In genomic region chr2:27261926-27262298, GRCh38 we compare ENCODE assay signal across 10 cellular contexts. TPM values are rescaled to one million over a fixed set of nuclear protein-coding genes. Genes with fewer than 3 reads are reported as not detected.
DNase-seq lines count a peak whose midpoint lies in the region; ATAC-seq and TF ChIP-seq lines count a peak whose summit lies in the region.
"Had no signal": no experiment of that assay in that cellular context is flagged by ENCODE, and none has a peak within 500 bp of the region (broad histone marks: within the 10 kb centered on the region; RNA-seq: fewer than 3 reads in every experiment).

No MANE protein-coding gene starts in this region.

- POLR2A ChIA-PET in activated CD4-positive, alpha-beta memory T cell treated with anti-CD3 and anti-CD28 coated beads, Interleukin-2, amount 10 ng/mL, durations not matched to agents 7 days and 5 days (lab: Charles Lee), result interaction anchor here (0.9 kb wide), 1 partner anchor 13 kb away, joined by 4 read pairs; no protein-coding TSS in a partner anchor

- no peak for TF ChIP-seq POLR2A in suprapubic skin (IDR thresholded peaks at IDR 0.05)

- peaks cover 25% of the 10 kb centered on the region for H3K4me1 Mint-ChIP-seq in activated T-cell treated with anti-CD3 and anti-CD28 coated beads, Interleukin-2, amount 50 U/mL, for 24 hours (ENCODE audit: low read depth)
- peaks cover 34% of the 10 kb centered on the region for H3K4me1 Mint-ChIP-seq in activated CD4-positive, alpha-beta memory T cell treated with anti-CD3 and anti-CD28 coated beads, Interleukin-2, amount 10 ng/mL, durations not matched to agents 7 days and 5 days

- H3K27ac Mint-ChIP-seq in activated T-cell treated with anti-CD3 and anti-CD28 coated beads, Interleukin-2, amount 50 U/mL, for 24 hours, result no peak overlapping the region
- H3K27ac Mint-ChIP-seq in activated CD4-positive, alpha-beta memory T cell treated with anti-CD3 and anti-CD28 coated beads, Interleukin-2, amount 10 ng/mL, durations not matched to agents 7 days and 5 days, result no peak overlapping the region

- H3K27me3 ChIP-seq in iPS-15b (ENCODE audit: control insufficient read depth, insufficient read depth, low read length), result peaks cover 67% of the 10 kb centered on the region
- peaks cover 93% of the 10 kb centered on the region for H3K27me3 ChIP-seq in suprapubic skin

- no peak for DNase-seq in activated T-cell treated with anti-CD3 and anti-CD28 coated beads, Interleukin-2, amount 50 U/mL, for 24 hours
- no peak for DNase-seq in activated T-cell treated with anti-CD3 and anti-CD28 coated beads, Interleukin-2, amount 50 U/mL, for 48 hours
- DNase-seq in activated CD4-positive, alpha-beta memory T cell treated with anti-CD3 and anti-CD28 coated beads, Interleukin-2, amount 10 ng/mL, durations not matched to agents 7 days and 5 days, result no peak
- DNase-seq in suprapubic skin (ENCODE audit: low spot score in 2 of 2) (no peak), OCI-M2 (lab: John Stamatoyannopoulos, UW; ENCODE audit: unreplicated experiment) (no peak)
- DNase-seq in NK-92 treated with Interleukin-12 subunit alpha and Interleukin-12 subunit beta, amount 100 ng/mL, for 24 hours (lab: John Stamatoyannopoulos, UW), result no peak
- DNase-seq: NCI-H187 treated with DMSO at 0.1 percent for 48 hours had no signal

- CTCF ChIA-PET in activated CD4-positive, alpha-beta memory T cell treated with anti-CD3 and anti-CD28 coated beads, Interleukin-2, amount 10 ng/mL, durations not matched to agents 7 days and 5 days (lab: Charles Lee), result interaction anchor here (5.6 kb wide), 1 partner anchor 19 kb away, joined by 38 read pairs; the partner anchor contains the start of gene TRIM54

- H3K36me3 ChIP-seq in iPS-15b (ENCODE audit: control insufficient read depth, insufficient read depth, low read length) (no peaks in the 10 kb centered on the region), suprapubic skin (no peaks in the 10 kb centered on the region)
- H3K36me3 ChIP-seq: SJSA1 had no signal

- H3K4me3 ChIP-seq in iPS-15b (ENCODE audit: low read depth, low read length) (peak overlapping the region; percentile 72), suprapubic skin (peak overlapping the region; percentile 52)

- no peak for TF ChIP-seq EP300 in suprapubic skin (IDR thresholded peaks at IDR 0.05)

- no peak for ATAC-seq in HG02973 (IDR thresholded peaks at IDR 0.05; ENCODE audit: unreplicated experiment)

- no peaks in the 10 kb centered on the region for H3K9me3 Mint-ChIP-seq in activated T-cell treated with anti-CD3 and anti-CD28 coated beads, Interleukin-2, amount 50 U/mL, for 24 hours
- H3K9me3 Mint-ChIP-seq in activated CD4-positive, alpha-beta memory T cell treated with anti-CD3 and anti-CD28 coated beads, Interleukin-2, amount 10 ng/mL, durations not matched to agents 7 days and 5 days, result no peaks in the 10 kb centered on the region

- H3K36me3 Mint-ChIP-seq in activated T-cell treated with anti-CD3 and anti-CD28 coated beads, Interleukin-2, amount 50 U/mL, for 24 hours (ENCODE audit: low read depth), result no peaks in the 10 kb centered on the region
- H3K36me3 Mint-ChIP-seq in activated CD4-positive, alpha-beta memory T cell treated with anti-CD3 and anti-CD28 coated beads, Interleukin-2, amount 10 ng/mL, durations not matched to agents 7 days and 5 days (ENCODE audit: low read depth), result no peaks in the 10 kb centered on the region

- H3K27me3 Mint-ChIP-seq in activated T-cell treated with anti-CD3 and anti-CD28 coated beads, Interleukin-2, amount 50 U/mL, for 24 hours, result peaks cover 65% of the 10 kb centered on the region
- H3K27me3 Mint-ChIP-seq in activated CD4-positive, alpha-beta memory T cell treated with anti-CD3 and anti-CD28 coated beads, Interleukin-2, amount 10 ng/mL, durations not matched to agents 7 days and 5 days, result peaks cover 50% of the 10 kb centered on the region

- no peaks in the 10 kb centered on the region for H3K9me3 ChIP-seq in iPS-15b (ENCODE audit: control insufficient read depth, insufficient read depth, low read length)
- H3K9me3 ChIP-seq in suprapubic skin, result no peaks in the 10 kb centered on the region
- H3K9me3 ChIP-seq: SJSA1 had no signal

- no peak overlapping the region for H3K27ac ChIP-seq in suprapubic skin
- H3K27ac ChIP-seq: SJSA1 had no signal

- no peak for TF ChIP-seq CTCF in suprapubic skin (IDR thresholded peaks at IDR 0.05)

- H3K4me3 Mint-ChIP-seq in activated T-cell treated with anti-CD3 and anti-CD28 coated beads, Interleukin-2, amount 50 U/mL, for 24 hours, result peak overlapping the region; percentile 66
- peak overlapping the region; percentile 48 for H3K4me3 Mint-ChIP-seq in activated CD4-positive, alpha-beta memory T cell treated with anti-CD3 and anti-CD28 coated beads, Interleukin-2, amount 10 ng/mL, durations not matched to agents 7 days and 5 days

- H3K4me1 ChIP-seq in iPS-15b (ENCODE audit: control insufficient read depth, insufficient read depth, low read length) (no peaks in the 10 kb centered on the region), suprapubic skin (peaks cover 38% of the 10 kb centered on the region)

- no peak overlapping the region for H3K9ac ChIP-seq in iPS-15b (ENCODE audit: low read depth, low read length)

- 2% methylated on average over 16 of the region's 40 CpGs for WGBS in suprapubic skin

RNA-seq across cellular contexts. Expression of gene SLC30A3, which starts 0.9 kb away (rescaled TPM):
- total RNA-seq in activated CD4-positive, alpha-beta memory T cell treated with anti-CD3 and anti-CD28 coated beads, Interleukin-2, amount 10 ng/mL, durations not matched to agents 7 days and 5 days, result under 1 TPM; 0.45 TPM
- not detected for total RNA-seq in suprapubic skin
- total RNA-seq: SJSA1 had no signal

RNA-seq across cellular contexts. Expression of gene DNAJC5G, which starts 13.3 kb away (rescaled TPM):
- not detected for total RNA-seq in activated CD4-positive, alpha-beta memory T cell treated with anti-CD3 and anti-CD28 coated beads, Interleukin-2, amount 10 ng/mL, durations not matched to agents 7 days and 5 days
- total RNA-seq in suprapubic skin, result not detected
- total RNA-seq: SJSA1 had no signal

RNA-seq across cellular contexts. Expression of gene TRIM54, which starts 20.3 kb away (rescaled TPM):
- total RNA-seq in activated CD4-positive, alpha-beta memory T cell treated with anti-CD3 and anti-CD28 coated beads, Interleukin-2, amount 10 ng/mL, durations not matched to agents 7 days and 5 days, result under 1 TPM in 1 of 2 experiments, not detected in 1; 0.13 TPM
- not detected for total RNA-seq in suprapubic skin
- total RNA-seq: SJSA1 had no signal

RNA-seq across cellular contexts. Expression of gene CAD, which starts 44.7 kb away (rescaled TPM):
- 10 to 100 TPM; 39.7 TPM for total RNA-seq in activated CD4-positive, alpha-beta memory T cell treated with anti-CD3 and anti-CD28 coated beads, Interleukin-2, amount 10 ng/mL, durations not matched to agents 7 days and 5 days
- total RNA-seq in suprapubic skin, result 10 to 100 TPM; 33.7 to 64.8 (median 42.1) TPM

RNA-seq across cellular contexts. Expression of gene UCN, which starts 46.3 kb away (rescaled TPM):
- 1 to 10 TPM; 2.2 to 3.0 TPM for total RNA-seq in activated CD4-positive, alpha-beta memory T cell treated with anti-CD3 and anti-CD28 coated beads, Interleukin-2, amount 10 ng/mL, durations not matched to agents 7 days and 5 days
- total RNA-seq in suprapubic skin, result 1 to 10 TPM in 2 of 4 donors, not detected in 2; 2.1 to 3.9 TPM
